ENCODE assay signal across 28 cellular contexts in genomic region chr19:35497406-35497805, GRCh38. TPM values are rescaled to one million over a fixed set of nuclear protein-coding genes. Genes with fewer than 3 reads are reported as not detected.
"Had no signal": no experiment of that assay in that cellular context is flagged by ENCODE, and none has a peak within 500 bp of the region (broad histone marks: within the 10 kb centered on the region; RNA-seq: fewer than 3 reads in every experiment).

No MANE protein-coding gene starts in this region.

- H3K4me3 Mint-ChIP-seq: activated CD4-positive, alpha-beta memory T cell treated with anti-CD3 and anti-CD28 coated beads, Interleukin-2, amount 10 ng/mL, durations not matched to agents 7 days and 5 days; activated CD4-positive, alpha-beta T cell treated with anti-CD3 and anti-CD28 coated beads for 36 hours; activated naive CD4-positive, alpha-beta T cell treated with anti-CD3 and anti-CD28 coated beads for 36 hours; activated naive CD8-positive, alpha-beta T cell; activated T-helper 17 cell treated with anti-CD3 and anti-CD28 coated beads, Interleukin-2, amount 50 U/mL, for 72 hours; brain; central memory CD8-positive, alpha-beta T cell had no signal

- H3K27me3 Mint-ChIP-seq: activated naive CD8-positive, alpha-beta T cell had no signal

- H3K4me1 Mint-ChIP-seq: activated T-helper 17 cell treated with anti-CD3 and anti-CD28 coated beads, Interleukin-2, amount 50 U/mL, for 72 hours; brain had no signal

- DNase-seq: activated CD4-positive, alpha-beta memory T cell treated with anti-CD3 and anti-CD28 coated beads, Interleukin-2, amount 10 ng/mL, durations not matched to agents 7 days and 5 days; activated CD4-positive, alpha-beta T cell treated with anti-CD3 and anti-CD28 coated beads for 36 hours; activated CD4-positive, alpha-beta T cell treated with anti-CD3 and anti-CD28 coated beads, Interleukin-2, amount 50 U/mL, for 1 hour; activated gamma-delta T cell; activated naive CD4-positive, alpha-beta T cell treated with anti-CD3 and anti-CD28 coated beads for 36 hours; activated T-cell treated with anti-CD3 and anti-CD28 coated beads for 4 hours; activated T-cell treated with anti-CD3 and anti-CD28 coated beads, Interleukin-2, amount 50 U/mL, for 48 hours; amygdala; NCI-H1092; NCI-H1417; NCI-H2029 treated with DMSO at 0.1 percent for 48 hours; NCI-H345; NCI-H510A; NCI-H526 treated with DMSO at 0.1 percent for 48 hours; NCI-H82; SIG-M5; T-helper 2 cell had no signal

- ATAC-seq: activated CD4-positive, alpha-beta T cell treated with anti-CD3 and anti-CD28 coated beads for 36 hours; activated T-helper 17 cell treated with anti-CD3 and anti-CD28 coated beads, Interleukin-2, amount 50 U/mL, for 72 hours had no signal

- H3K36me3 Mint-ChIP-seq: activated naive CD8-positive, alpha-beta T cell; brain had no signal

- H3K27ac ChIP-seq: VCaP had no signal

- H3K9me3 Mint-ChIP-seq: activated CD4-positive, alpha-beta memory T cell treated with anti-CD3 and anti-CD28 coated beads, Interleukin-2, amount 10 ng/mL, durations not matched to agents 7 days and 5 days; activated naive CD4-positive, alpha-beta T cell treated with anti-CD3 and anti-CD28 coated beads for 36 hours; activated T-helper 17 cell treated with anti-CD3 and anti-CD28 coated beads, Interleukin-2, amount 50 U/mL, for 72 hours; central memory CD8-positive, alpha-beta T cell had no signal

- H3K27ac Mint-ChIP-seq: activated CD4-positive, alpha-beta memory T cell treated with anti-CD3 and anti-CD28 coated beads, Interleukin-2, amount 10 ng/mL, durations not matched to agents 7 days and 5 days; activated CD4-positive, alpha-beta T cell treated with anti-CD3 and anti-CD28 coated beads for 36 hours; activated naive CD4-positive, alpha-beta T cell treated with anti-CD3 and anti-CD28 coated beads for 36 hours; activated naive CD8-positive, alpha-beta T cell; activated T-helper 17 cell treated with anti-CD3 and anti-CD28 coated beads, Interleukin-2, amount 50 U/mL, for 72 hours had no signal

RNA-seq across cellular contexts. Expression of gene KRTDAP, which starts 7.1 kb away (rescaled TPM):
- total RNA-seq: activated CD4-positive, alpha-beta memory T cell treated with anti-CD3 and anti-CD28 coated beads, Interleukin-2, amount 10 ng/mL, durations not matched to agents 7 days and 5 days; activated CD4-positive, alpha-beta T cell treated with anti-CD3 and anti-CD28 coated beads for 36 hours; activated CD8-positive, alpha-beta memory T cell treated with anti-CD3 and anti-CD28 coated beads for 36 hours; activated naive CD4-positive, alpha-beta T cell treated with anti-CD3 and anti-CD28 coated beads for 36 hours; activated T-helper 17 cell treated with anti-CD3 and anti-CD28 coated beads, Interleukin-2, amount 50 U/mL, for 72 hours; astrocyte; LHCN-M2; M059J; OCI-LY7; RPMI7951 had no signal

RNA-seq across cellular contexts. Expression of gene DMKN, which starts 16.0 kb away (rescaled TPM):
- total RNA-seq: activated CD4-positive, alpha-beta memory T cell treated with anti-CD3 and anti-CD28 coated beads, Interleukin-2, amount 10 ng/mL, durations not matched to agents 7 days and 5 days; OCI-LY7; RPMI7951 had no signal

RNA-seq across cellular contexts. Expression of gene SBSN, which starts 30.7 kb away (rescaled TPM):
- total RNA-seq: activated CD4-positive, alpha-beta memory T cell treated with anti-CD3 and anti-CD28 coated beads, Interleukin-2, amount 10 ng/mL, durations not matched to agents 7 days and 5 days; activated CD4-positive, alpha-beta T cell treated with anti-CD3 and anti-CD28 coated beads for 36 hours; activated CD8-positive, alpha-beta memory T cell treated with anti-CD3 and anti-CD28 coated beads for 36 hours; activated naive CD4-positive, alpha-beta T cell treated with anti-CD3 and anti-CD28 coated beads for 36 hours; activated T-helper 17 cell treated with anti-CD3 and anti-CD28 coated beads, Interleukin-2, amount 50 U/mL, for 72 hours; LHCN-M2; OCI-LY7; RPMI7951 had no signal

RNA-seq across cellular contexts. Expression of gene GAPDHS, which starts 35.9 kb away (rescaled TPM):
- total RNA-seq: activated CD4-positive, alpha-beta memory T cell treated with anti-CD3 and anti-CD28 coated beads, Interleukin-2, amount 10 ng/mL, durations not matched to agents 7 days and 5 days; activated CD4-positive, alpha-beta T cell treated with anti-CD3 and anti-CD28 coated beads for 36 hours; activated CD8-positive, alpha-beta memory T cell treated with anti-CD3 and anti-CD28 coated beads for 36 hours; activated naive CD4-positive, alpha-beta T cell treated with anti-CD3 and anti-CD28 coated beads for 36 hours; activated T-helper 17 cell treated with anti-CD3 and anti-CD28 coated beads, Interleukin-2, amount 50 U/mL, for 72 hours; astrocyte; LHCN-M2; M059J; OCI-LY7; RPMI7951 had no signal
